In genomic region chr11:116731097-116731761, GRCh38 we compare ENCODE assay signal across 11 cellular contexts. TPM values are rescaled to one million over a fixed set of nuclear protein-coding genes. Genes with fewer than 3 reads are reported as not detected.
DNase-seq lines count a peak whose midpoint lies in the region; ATAC-seq lines count a peak whose summit lies in the region.
"Had no signal": no experiment of that assay in that cellular context is flagged by ENCODE, and none has a peak within 500 bp of the region (broad histone marks: within the 10 kb centered on the region; RNA-seq: fewer than 3 reads in every experiment).

No MANE protein-coding gene starts in this region.

- no peaks in the 10 kb centered on the region for H3K4me1 ChIP-seq in right cardiac atrium (ENCODE audit: control insufficient read depth, insufficient read depth, low read length)

- no peak overlapping the region for H3K27ac ChIP-seq in right cardiac atrium (ENCODE audit: low read length)
- H3K27ac ChIP-seq: ovary had no signal

- H3K4me3 ChIP-seq in right cardiac atrium (ENCODE audit: low read length) = no peak overlapping the region
- H3K4me3 ChIP-seq: ovary had no signal

- no peaks in the 10 kb centered on the region for H3K9me3 ChIP-seq in right cardiac atrium (ENCODE audit: control insufficient read depth, low read length)
- H3K9me3 ChIP-seq: ovary had no signal

- 58% methylated on average over 11 of the region's 11 CpGs for WGBS in right cardiac atrium

- no peaks in the 10 kb centered on the region for H3K36me3 Mint-ChIP-seq in T-cell

- no peaks in the 10 kb centered on the region for H3K9me3 Mint-ChIP-seq in T-cell

- H3K4me1 Mint-ChIP-seq in T-cell = peaks cover 7 to 11% (median 8%) of the 10 kb centered on the region in 3 donors

- POLR2A ChIA-PET in T-cell (lab: Charles Lee) = no interaction called here

- CTCF ChIA-PET in T-cell (lab: Charles Lee) = no interaction called here

- no peak overlapping the region for H3K4me3 Mint-ChIP-seq in T-cell

- H3K27ac Mint-ChIP-seq in T-cell = no peak overlapping the region

- ATAC-seq in right cardiac atrium (peak; percentile 11 to 15), sciatic nerve (peak; percentile 31), T-cell (replicated peaks in 1 of 4) (no peak), HG02798 (IDR thresholded peaks at IDR 0.05; ENCODE audit: poor library complexity, unreplicated experiment) (no peak), HG03571 (IDR thresholded peaks at IDR 0.05; ENCODE audit: unreplicated experiment) (no peak)

- peaks cover 11 to 20% of the 10 kb centered on the region in 2 donors for H3K27me3 Mint-ChIP-seq in T-cell

- intact Hi-C loops in right cardiac atrium (cut with DNase I) (no loop called here), sciatic nerve (cut with DNase I) (no loop called here)

- DNase-seq in NCI-H1092 (lab: John Stamatoyannopoulos, UW) = peak; percentile 39
- DNase-seq in amygdala (lab: John Stamatoyannopoulos, UW) = peak in 49 of 56 donors; percentile 16 to 79 (median 57)
- DNase-seq in right cardiac atrium = peak in 2 of 3 donors; percentile 56 to 62
- DNase-seq in sciatic nerve (ENCODE audit: low spot score) = peak; percentile 55
- DNase-seq in T-cell = no peak
- no peak for DNase-seq in SIG-M5 (lab: John Stamatoyannopoulos, UW)
- DNase-seq: activated gamma-delta T cell, T-helper 9 cell had no signal

- no peaks in the 10 kb centered on the region for H3K27me3 ChIP-seq in right cardiac atrium (ENCODE audit: control insufficient read depth, insufficient read depth)
- H3K27me3 ChIP-seq: ovary had no signal

RNA-seq across cellular contexts. Expression of gene BUD13, which starts 41.6 kb away (rescaled TPM):
- total RNA-seq in right cardiac atrium = 1 to 10 TPM; 7.8 to 9.0 (median 8.2) TPM
- polyA plus RNA-seq in right cardiac atrium = 5.7 TPM
- 16.9 TPM for total RNA-seq in sciatic nerve
- 10 to 100 TPM in 4 of 5 donors, 1 to 10 TPM in 1; 9.8 to 23.0 (median 20.5) TPM for total RNA-seq in T-cell

RNA-seq across cellular contexts. Expression of gene ZPR1, which starts 56.6 kb away (rescaled TPM):
- total RNA-seq in right cardiac atrium (10 to 100 TPM; 17.1 to 30.3 (median 23.7) TPM), sciatic nerve (26.7 TPM), T-cell (100 to 1,000 TPM in 2 of 5 donors, 10 to 100 TPM in 3; 57.8 to 113 (median 62.2) TPM)
- 9.6 TPM for polyA plus RNA-seq in right cardiac atrium

Comparison
In these comparisons a context has a peak if more than half of its experiments do, and no peak if none do; other contexts are left out.
1. DNase-seq: peak in NCI-H1092 (single experiment), amygdala (49 of 56), right cardiac atrium (2 of 3) and sciatic nerve (single experiment); none in T-cell (0 of 34) and SIG-M5 (single experiment).
2. ATAC-seq: peak in right cardiac atrium (2 of 2) and sciatic nerve (single experiment); none in T-cell (0 of 4), HG02798 (single experiment) and HG03571 (single experiment).